In the genomic region with DNA sequence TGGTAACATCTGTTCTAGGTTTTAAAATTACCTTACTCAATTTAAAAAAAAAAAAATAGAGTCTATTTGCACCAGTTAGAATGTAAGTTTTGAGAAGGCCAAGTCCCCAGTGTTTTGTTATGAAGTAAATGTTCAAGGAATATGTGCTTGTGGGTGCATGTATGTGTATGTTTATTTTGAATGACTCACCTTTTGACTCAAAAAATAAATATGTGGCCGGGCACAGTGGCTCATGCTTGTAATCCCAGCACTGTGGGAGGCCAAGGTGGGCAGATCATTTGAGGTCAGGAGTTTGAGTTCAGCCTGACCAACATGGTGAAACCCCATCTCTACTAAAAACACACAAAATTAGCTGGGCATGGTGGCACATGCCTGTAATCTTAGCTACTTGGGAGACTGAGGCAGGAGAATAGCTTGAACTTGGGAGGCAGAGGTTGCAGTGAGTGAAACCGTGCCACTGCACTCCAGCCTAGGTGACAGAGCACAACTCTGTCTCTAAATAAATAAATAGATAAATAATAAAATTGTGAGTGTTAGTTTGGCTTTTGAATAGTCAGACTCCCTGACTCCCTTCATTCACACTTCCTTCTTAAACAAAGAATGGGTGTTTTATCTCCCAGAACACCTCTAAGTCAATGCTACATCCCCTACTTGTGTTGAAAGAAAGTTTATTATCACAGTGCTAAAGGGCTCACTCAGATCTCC, we compare ENCODE assay signal across 21 cellular contexts.
DNase-seq lines count a peak whose midpoint lies in the region; ATAC-seq, FAIRE-seq and TF ChIP-seq lines count a peak whose summit lies in the region.
"Had no signal": no experiment of that assay in that cellular context is flagged by ENCODE, and none has a peak within 500 bp of the region (broad histone marks: within the 10 kb centered on the region; RNA-seq: fewer than 3 reads in every experiment).

No MANE protein-coding gene starts in this region.

- POLR2A ChIA-PET in A549 (lab: Yijun Ruan, JAX): no interaction called here

- H3K36me3 ChIP-seq in GM23248 (ENCODE audit: low read depth): no peaks in the 10 kb centered on the region
- H3K36me3 ChIP-seq: esophagus muscularis mucosa, WERI-Rb-1 had no signal

- TF ChIP-seq EP300 in A549 (IDR thresholded peaks at IDR 0.05): no peak

- H2AFZ ChIP-seq in GM23248: no peak overlapping the region

- H3K27ac ChIP-seq in A549 (peak overlapping the region; percentile 27 to 28; a peak in 2 of 6 replicates), GM23248 (no peak overlapping the region)
- H3K27ac ChIP-seq: esophagus muscularis mucosa, WERI-Rb-1 had no signal

- WGBS in A549 (ENCODE audit: missing lambda C conversion rate): 0% methylated on average over 2 of the region's 2 CpGs
- 20 to 37% methylated on average over 2 of the region's 2 CpGs for WGBS in GM23248 (ENCODE audit: low coverage in 1 of 2, low lambda C conversion rate in 2 of 2, missing lambda C conversion rate in 2 of 2), 2 experiments

- H3K9me2 ChIP-seq in GM23248 (ENCODE audit: insufficient read depth): no peaks in the 10 kb centered on the region

- in situ Hi-C loops in GM23248 (cut with MboI): no loop called here

- no peaks in the 10 kb centered on the region for H3F3A ChIP-seq in GM23248 (ENCODE audit: insufficient read depth)

- CTCF ChIA-PET in A549 (lab: Yijun Ruan, JAX): no interaction called here

- H3K4me1 ChIP-seq in A549 (peaks cover 15% of the 10 kb centered on the region), GM23248 (ENCODE audit: insufficient read depth) (no peaks in the 10 kb centered on the region)
- H3K4me1 ChIP-seq: esophagus muscularis mucosa had no signal

- no peaks in the 10 kb centered on the region for H4K20me1 ChIP-seq in GM23248 (ENCODE audit: insufficient read depth)

- H3K27me3 ChIP-seq in GM23248 (replicated peaks; ENCODE audit: insufficient read depth): no peaks in the 10 kb centered on the region
- H3K27me3 ChIP-seq: esophagus muscularis mucosa had no signal

- peak in 1 of 2 experiments; percentile 81; a peak in 3 of 6 replicates for ATAC-seq in A549
- ATAC-seq: Right ventricle myocardium inferior had no signal

- H3K79me2 ChIP-seq in GM23248 (ENCODE audit: insufficient read depth): no peaks in the 10 kb centered on the region

- no peak overlapping the region for H3K9ac ChIP-seq in GM23248

- no peak for TF ChIP-seq RAD21 in A549 (conservative IDR thresholded peaks at IDR 0.05 in 1 of 2, IDR thresholded peaks at IDR 0.05 in 1 of 2)

- H3K4me2 ChIP-seq in A549 (peak overlapping the region; percentile 46), GM23248 (ENCODE audit: unreplicated experiment) (no peak overlapping the region)

- DNase-seq in A549 (ENCODE audit: low read depth in 1 of 2, low spot score in 1 of 2) (peak in 1 of 2 experiments; percentile 46), LoVo (ENCODE audit: low spot score) (peak; percentile 25), amniotic epithelial cell (ENCODE audit: low read depth) (peak; percentile 55), fibroblast of pulmonary artery (ENCODE audit: low read depth) (peak; percentile 18), NCI-H69 (lab: John Stamatoyannopoulos, UW) (no peak), NAMALWA (ENCODE audit: low spot score) (no peak), NOMO-1 treated with DMSO at 0.1 percent for 48 hours (lab: John Stamatoyannopoulos, UW; ENCODE audit: unreplicated experiment) (no peak), GM23248 (no peak)
- DNase-seq: activated CD4-positive, alpha-beta T cell treated with anti-CD3 and anti-CD28 coated beads, Interleukin-2, amount 50 U/mL, for 48 hours; activated naive CD4-positive, alpha-beta T cell treated with anti-CD3 and anti-CD28 coated beads, Interleukin-2, amount 10 ng/mL, durations not matched to agents 7 days and 5 days; activated T-cell treated with anti-CD3 and anti-CD28 coated beads, Interleukin-2, amount 50 U/mL, for 1 hour; C1 segment of cervical spinal cord; head of caudate nucleus; NCI-H187 treated with DMSO at 0.1 percent for 48 hours; T-helper 1 cell; trophoblast cell; WERI-Rb-1 had no signal

- TF ChIP-seq CTCF in A549 (IDR thresholded peaks at IDR 0.05) (no peak), fibroblast of pulmonary artery (IDR thresholded peaks at IDR 0.05; ENCODE audit: low read length, missing control alignments) (no peak)

- FAIRE-seq in A549 (lab: Jason Lieb, UNC): no peak
- FAIRE-seq: A204.1, GM12892 had no signal

- H3K9me3 ChIP-seq in A549 (no peaks in the 10 kb centered on the region), GM23248 (ENCODE audit: low read depth) (peaks cover 4% of the 10 kb centered on the region)

- H3K4me3 ChIP-seq in A549: no peak overlapping the region
- H3K4me3 ChIP-seq in fibroblast of pulmonary artery (replicated peaks; ENCODE audit: low read depth, low read length): no peak overlapping the region
- H3K4me3 ChIP-seq in GM23248: no peak overlapping the region
- H3K4me3 ChIP-seq: esophagus muscularis mucosa had no signal

- TF ChIP-seq POLR2A in A549 (IDR thresholded peaks at IDR 0.05; ENCODE audit: low read length): no peak

TF ChIP-seq in A549, 52 proteins besides CTCF, POLR2A, EP300 and RAD21:
- peak; percentile 56 for TF ChIP-seq JUNB (IDR thresholded peaks at IDR 0.05)
- TF ChIP-seq FOSL2 (IDR thresholded peaks at IDR 0.05): peak; percentile 61; the same call in 1 of the 2 replicates
- peak; percentile 86 for TF ChIP-seq FOSL2 (CRISPR knock-in tag; IDR thresholded peaks at IDR 0.05)
- TF ChIP-seq NR3C1 (IDR thresholded peaks at IDR 0.05): no peak
TF ChIP-seq in A549: peak in this region for 2.

Comparison
In these comparisons a context has a peak if more than half of its experiments do, and no peak if none do; other contexts are left out.
1. DNase-seq: peak in LoVo (single experiment), amniotic epithelial cell (single experiment) and fibroblast of pulmonary artery (single experiment); none in NCI-H69 (single experiment), NAMALWA (single experiment), NOMO-1 treated with DMSO at 0.1 percent for 48 hours (single experiment) and GM23248 (single experiment).